Comparison of ENCODE assay signal across 24 cellular contexts in the genomic region with DNA sequence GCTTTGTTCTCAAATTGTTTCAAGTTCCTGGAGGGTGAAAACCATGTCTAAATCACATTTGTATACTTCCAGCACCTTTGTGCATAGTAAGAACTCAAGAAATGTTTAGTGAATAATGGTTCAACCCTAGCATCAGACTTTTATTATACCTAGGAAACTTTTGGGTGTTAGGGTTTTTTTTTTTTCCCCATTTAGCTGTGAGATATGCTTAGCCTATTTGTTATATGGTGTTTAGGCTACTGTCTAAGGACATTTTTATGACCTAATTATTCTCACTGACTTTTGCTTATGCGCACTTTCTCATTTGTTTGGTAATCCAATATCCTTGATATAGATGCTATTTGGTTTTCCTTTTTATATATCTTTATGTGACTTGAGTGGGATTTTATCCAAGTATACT.
"Had no signal": no experiment of that assay in that cellular context is flagged by ENCODE, and none has a peak within 500 bp of the region (broad histone marks: within the 10 kb centered on the region; RNA-seq: fewer than 3 reads in every experiment).

No MANE protein-coding gene starts in this region.

- H3K36me3 Mint-ChIP-seq: activated naive CD8-positive, alpha-beta T cell treated with anti-CD3 and anti-CD28 coated beads, Interleukin-2, amount 10 ng/mL, durations not matched to agents 7 days and 5 days had no signal

- H3K9me3 Mint-ChIP-seq: activated CD4-positive, alpha-beta T cell treated with anti-CD3 and anti-CD28 coated beads, Interleukin-2, amount 10 ng/mL, durations not matched to agents 7 days and 5 days; activated naive CD4-positive, alpha-beta T cell treated with anti-CD3 and anti-CD28 coated beads for 36 hours; activated naive CD8-positive, alpha-beta T cell treated with anti-CD3 and anti-CD28 coated beads, Interleukin-2, amount 10 ng/mL, durations not matched to agents 7 days and 5 days; endodermal cell; natural killer cell treated with Interleukin-12 subunit alpha and Interleukin-12 subunit beta and Interleukin-15 and Interleukin-18, amount 100 ng/mL, for 72 hours had no signal

- H3K27ac Mint-ChIP-seq: activated CD4-positive, alpha-beta T cell treated with anti-CD3 and anti-CD28 coated beads, Interleukin-2, amount 10 ng/mL, durations not matched to agents 7 days and 5 days; activated CD8-positive, alpha-beta T cell treated with anti-CD3 and anti-CD28 coated beads, Interleukin-2, amount 10 ng/mL, durations not matched to agents 7 days and 5 days; activated naive CD4-positive, alpha-beta T cell treated with anti-CD3 and anti-CD28 coated beads for 36 hours; activated naive CD8-positive, alpha-beta T cell treated with anti-CD3 and anti-CD28 coated beads, Interleukin-2, amount 10 ng/mL, durations not matched to agents 7 days and 5 days; endodermal cell had no signal

- H3K4me3 Mint-ChIP-seq: activated CD4-positive, alpha-beta T cell treated with anti-CD3 and anti-CD28 coated beads, Interleukin-2, amount 10 ng/mL, durations not matched to agents 7 days and 5 days; activated CD8-positive, alpha-beta T cell treated with anti-CD3 and anti-CD28 coated beads, Interleukin-2, amount 10 ng/mL, durations not matched to agents 7 days and 5 days; activated naive CD4-positive, alpha-beta T cell treated with anti-CD3 and anti-CD28 coated beads for 36 hours; activated naive CD8-positive, alpha-beta T cell treated with anti-CD3 and anti-CD28 coated beads, Interleukin-2, amount 10 ng/mL, durations not matched to agents 7 days and 5 days; endodermal cell; natural killer cell treated with Interleukin-12 subunit alpha and Interleukin-12 subunit beta and Interleukin-15 and Interleukin-18, amount 100 ng/mL, for 72 hours; T-helper 17 cell had no signal

- H3K4me3 ChIP-seq: breast epithelium, esophagus squamous epithelium, gastrocnemius medialis, ovary, psoas muscle, right atrium auricular region, spleen, tibial artery had no signal

- H3K4me1 ChIP-seq: breast epithelium had no signal

- ATAC-seq: activated CD8-positive, alpha-beta T cell treated with anti-CD3 and anti-CD28 coated beads, Interleukin-2, amount 10 ng/mL, durations not matched to agents 7 days and 5 days; gastrocnemius medialis; left ventricle myocardium superior; psoas muscle; T-helper 17 cell had no signal

- H3K27me3 ChIP-seq: breast epithelium, esophagus squamous epithelium, gastrocnemius medialis, ovary, right atrium auricular region, spleen, tibial artery had no signal

- H3K9me3 ChIP-seq: breast epithelium, esophagus squamous epithelium, gastrocnemius medialis, ovary, psoas muscle, right atrium auricular region, spleen, tibial artery had no signal

- H3K27ac ChIP-seq: breast epithelium, gastrocnemius medialis, ovary, psoas muscle, right atrium auricular region, spleen, tibial artery had no signal

- H3K36me3 ChIP-seq: breast epithelium, esophagus squamous epithelium, gastrocnemius medialis, ovary, right atrium auricular region, spleen, tibial artery had no signal

- H3K27me3 Mint-ChIP-seq: activated CD4-positive, alpha-beta T cell treated with anti-CD3 and anti-CD28 coated beads, Interleukin-2, amount 10 ng/mL, durations not matched to agents 7 days and 5 days; activated naive CD8-positive, alpha-beta T cell treated with anti-CD3 and anti-CD28 coated beads, Interleukin-2, amount 10 ng/mL, durations not matched to agents 7 days and 5 days; natural killer cell treated with Interleukin-12 subunit alpha and Interleukin-12 subunit beta and Interleukin-15 and Interleukin-18, amount 100 ng/mL, for 72 hours; T-helper 17 cell had no signal

- DNase-seq: activated CD4-positive, alpha-beta T cell treated with anti-CD3 and anti-CD28 coated beads, Interleukin-2, amount 10 ng/mL, durations not matched to agents 7 days and 5 days; activated CD8-positive, alpha-beta T cell treated with anti-CD3 and anti-CD28 coated beads, Interleukin-2, amount 10 ng/mL, durations not matched to agents 7 days and 5 days; activated effector memory CD4-positive, alpha-beta T cell treated with Interleukin-2 at 50 U/mL for 16 hours; activated naive CD8-positive, alpha-beta T cell treated with anti-CD3 and anti-CD28 coated beads, Interleukin-2, amount 10 ng/mL, durations not matched to agents 7 days and 5 days; amniotic stem cell; cortex of kidney; endodermal cell; esophagus squamous epithelium; gastrocnemius medialis; hippocampal formation; left ventricle myocardium superior; mammary epithelial cell; ovary; psoas muscle; spleen; stimulated activated CD4-positive, alpha-beta T cell treated with anti-CD3 and anti-CD28 coated beads, Interleukin-4, amount 100 ng/mL, for 1 hour; stimulated activated naive CD4-positive, alpha-beta T cell treated with Interleukin-2 at 50 U/mL for 16 hours; substantia nigra; T-helper 17 cell; tibial artery had no signal
